ENCODE assay signal across 18 cellular contexts in the genomic region with DNA sequence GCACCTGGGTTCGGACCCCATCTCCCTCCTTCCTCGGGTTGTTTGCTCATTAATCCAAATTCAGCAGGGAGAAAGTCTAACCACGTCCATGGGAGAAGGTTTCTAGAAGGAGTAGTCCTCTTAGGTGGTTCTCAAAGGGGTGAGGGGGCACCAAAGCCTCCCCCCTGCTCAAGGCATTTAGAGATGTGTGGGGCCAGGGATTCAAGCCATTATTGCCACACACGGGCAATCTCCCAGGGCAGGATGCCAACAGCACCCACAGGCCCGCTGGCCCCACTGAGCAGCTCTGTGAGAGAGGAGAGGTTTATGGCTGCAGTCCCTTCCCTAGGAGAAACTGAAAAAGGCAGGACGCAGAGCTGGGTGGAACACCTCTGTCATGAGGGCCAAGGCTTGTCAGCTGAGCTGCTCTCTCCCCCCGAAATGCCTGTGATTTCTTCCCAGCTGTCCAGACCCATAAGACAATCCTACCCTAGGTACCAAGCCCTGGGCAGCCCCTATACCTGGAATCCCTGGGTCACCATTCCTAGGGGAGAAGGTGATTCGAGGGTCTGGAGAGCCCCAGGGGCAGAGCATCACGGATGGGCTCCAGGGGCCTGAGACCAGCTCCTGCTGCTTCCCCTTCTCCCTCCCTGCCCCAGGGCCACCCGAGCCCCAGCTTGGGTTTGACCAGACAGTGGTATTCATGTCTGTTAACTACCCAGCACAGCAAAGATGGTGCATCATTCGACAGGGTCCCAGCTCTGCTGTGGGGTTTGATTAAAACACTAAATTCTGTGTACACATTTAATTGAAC. TPM values are rescaled to one million over a fixed set of nuclear protein-coding genes. Genes with fewer than 3 reads are reported as not detected.
DNase-seq lines count a peak whose midpoint lies in the region; ATAC-seq and TF ChIP-seq lines count a peak whose summit lies in the region.
"Had no signal": no experiment of that assay in that cellular context is flagged by ENCODE, and none has a peak within 500 bp of the region (broad histone marks: within the 10 kb centered on the region; RNA-seq: fewer than 3 reads in every experiment).

No MANE protein-coding gene starts in this region.

- 0 out of 2 replicates have a peak overlapping the region, but pooled peaks have one; percentile 13 for H3K4me2 ChIP-seq in BLaER1

- 64 to 71% methylated on average over 11 of the region's 11 CpGs for WGBS in body of pancreas, 2 donors

- H3K4me3 ChIP-seq in BLaER1 (no peak overlapping the region), body of pancreas (no peak overlapping the region), colonic mucosa (no peak overlapping the region)
- H3K4me3 ChIP-seq: SJCRH30 had no signal

- ATAC-seq in body of pancreas, result no peak
- no peak for ATAC-seq in HG03175 (IDR thresholded peaks at IDR 0.05; ENCODE audit: unreplicated experiment)
- ATAC-seq: CD8-positive, alpha-beta T cell had no signal

- no peak overlapping the region for H3K27ac Mint-ChIP-seq in osteocyte (ENCODE audit: unreplicated experiment)
- H3K27ac Mint-ChIP-seq: CD8-positive, alpha-beta T cell had no signal

- H4K20me1 ChIP-seq in BLaER1, result no peaks in the 10 kb centered on the region

- no peaks in the 10 kb centered on the region for H3K36me3 Mint-ChIP-seq in osteocyte (ENCODE audit: unreplicated experiment)
- H3K36me3 Mint-ChIP-seq: CD8-positive, alpha-beta T cell had no signal

- peaks cover 11% of the 10 kb centered on the region for H3K4me1 Mint-ChIP-seq in osteocyte (ENCODE audit: unreplicated experiment)

- peaks cover 99% of the 10 kb centered on the region for H3K4me1 ChIP-seq in BLaER1
- H3K4me1 ChIP-seq in body of pancreas, result peaks cover 24% of the 10 kb centered on the region
- H3K4me1 ChIP-seq in colonic mucosa, result no peaks in the 10 kb centered on the region
- H3K4me1 ChIP-seq: SJCRH30 had no signal

- H3K9ac ChIP-seq in BLaER1 (no peak overlapping the region), colonic mucosa (ENCODE audit: low read depth in 2 of 2, low read length in 2 of 2) (no peak overlapping the region)

- intact Hi-C loops in body of pancreas (cut with DNase I), result loop anchor here (5.0 kb wide), 1 partner anchor 149 kb away; no protein-coding TSS in a partner anchor
- intact Hi-C loops in colonic mucosa (cut with DNase I), result loop anchor here (2.0 kb wide), 1 partner anchor 152 kb away; no protein-coding TSS in a partner anchor

- H3K4me3 Mint-ChIP-seq in osteocyte (ENCODE audit: unreplicated experiment), result no peak overlapping the region
- H3K4me3 Mint-ChIP-seq: CD8-positive, alpha-beta T cell had no signal

- H3K9me3 Mint-ChIP-seq in osteocyte (ENCODE audit: unreplicated experiment), result no peaks in the 10 kb centered on the region
- H3K9me3 Mint-ChIP-seq: CD8-positive, alpha-beta T cell had no signal

- H3K27me3 Mint-ChIP-seq in osteocyte (ENCODE audit: unreplicated experiment), result no peaks in the 10 kb centered on the region

- H3K36me3 ChIP-seq in BLaER1 (no peaks in the 10 kb centered on the region), body of pancreas (replicated peaks in 1 of 2; ENCODE audit: insufficient read depth in 1 of 2, low read depth in 2 of 2) (peaks cover 5 to 52% of the 10 kb centered on the region in 2 donors), colonic mucosa (no peaks in the 10 kb centered on the region)
- H3K36me3 ChIP-seq: Peyer's patch, SJCRH30 had no signal

- TF ChIP-seq CTCF in C4-2B (conservative IDR thresholded peaks at IDR 0.05), result no peak
- TF ChIP-seq CTCF in body of pancreas (IDR thresholded peaks at IDR 0.05), result no peak
- TF ChIP-seq CTCF in osteocyte (IDR thresholded peaks at IDR 0.05), result no peak
- TF ChIP-seq CTCF in colonic mucosa (IDR thresholded peaks at IDR 0.05), result no peak

- H3K9me3 ChIP-seq in BLaER1, result no peaks in the 10 kb centered on the region
- H3K9me3 ChIP-seq in body of pancreas, result no peaks in the 10 kb centered on the region
- no peaks in the 10 kb centered on the region for H3K9me3 ChIP-seq in colonic mucosa
- H3K9me3 ChIP-seq: Peyer's patch, SJCRH30 had no signal

- H3K27me3 ChIP-seq in BLaER1 (no peaks in the 10 kb centered on the region), body of pancreas (no peaks in the 10 kb centered on the region), colonic mucosa (no peaks in the 10 kb centered on the region)
- H3K27me3 ChIP-seq: Peyer's patch, SJCRH30 had no signal

- TF ChIP-seq POLR2A in body of pancreas (IDR thresholded peaks at IDR 0.05), result no peak

- DNase-seq in body of pancreas (peak in 2 of 4 donors; percentile 10 to 39), osteocyte (ENCODE audit: extremely low spot score, unreplicated experiment) (peak; percentile 80), activated T-cell treated with anti-CD3 and anti-CD28 coated beads for 4 hours (no peak), colonic mucosa (no peak)
- DNase-seq: CD8-positive, alpha-beta T cell; H7; KG1; NCI-H1105; NCI-H146; NCI-H2029; NCI-H2227 treated with DMSO at 0.1 percent for 48 hours; NCI-H510A; SJCRH30 had no signal

- H3K27ac ChIP-seq in BLaER1 (0 out of 2 replicates have a peak overlapping the region, but pooled peaks have one; percentile 16), C4-2B (peak overlapping the region; percentile 71; the same call in 1 of the 2 replicates), body of pancreas (peak overlapping the region in 3 of 4 donors; percentile 18 to 77 (median 66)), colonic mucosa (no peak overlapping the region)
- H3K27ac ChIP-seq: Peyer's patch, SJCRH30 had no signal

RNA-seq across cellular contexts. Expression of gene WHAMM, which starts 39.0 kb away (rescaled TPM):
- total RNA-seq in body of pancreas (1 to 10 TPM; 6.0 to 9.2 TPM), osteocyte (8.9 and 9.6 TPM in 2 replicates), colonic mucosa (10 to 100 TPM; 11.9 to 13.1 TPM)

RNA-seq across cellular contexts. Expression of gene FSD2, which starts 42.5 kb away (rescaled TPM):
- under 1 TPM in 1 of 2 donors, not detected in 1; 0.26 TPM for total RNA-seq in body of pancreas
- not detected in 2 replicates for total RNA-seq in osteocyte
- not detected for total RNA-seq in colonic mucosa
- total RNA-seq: CD8-positive, alpha-beta T cell; G401; Peyer's patch had no signal
